ENCODE assay signal across 8 cellular contexts in the genomic region with DNA sequence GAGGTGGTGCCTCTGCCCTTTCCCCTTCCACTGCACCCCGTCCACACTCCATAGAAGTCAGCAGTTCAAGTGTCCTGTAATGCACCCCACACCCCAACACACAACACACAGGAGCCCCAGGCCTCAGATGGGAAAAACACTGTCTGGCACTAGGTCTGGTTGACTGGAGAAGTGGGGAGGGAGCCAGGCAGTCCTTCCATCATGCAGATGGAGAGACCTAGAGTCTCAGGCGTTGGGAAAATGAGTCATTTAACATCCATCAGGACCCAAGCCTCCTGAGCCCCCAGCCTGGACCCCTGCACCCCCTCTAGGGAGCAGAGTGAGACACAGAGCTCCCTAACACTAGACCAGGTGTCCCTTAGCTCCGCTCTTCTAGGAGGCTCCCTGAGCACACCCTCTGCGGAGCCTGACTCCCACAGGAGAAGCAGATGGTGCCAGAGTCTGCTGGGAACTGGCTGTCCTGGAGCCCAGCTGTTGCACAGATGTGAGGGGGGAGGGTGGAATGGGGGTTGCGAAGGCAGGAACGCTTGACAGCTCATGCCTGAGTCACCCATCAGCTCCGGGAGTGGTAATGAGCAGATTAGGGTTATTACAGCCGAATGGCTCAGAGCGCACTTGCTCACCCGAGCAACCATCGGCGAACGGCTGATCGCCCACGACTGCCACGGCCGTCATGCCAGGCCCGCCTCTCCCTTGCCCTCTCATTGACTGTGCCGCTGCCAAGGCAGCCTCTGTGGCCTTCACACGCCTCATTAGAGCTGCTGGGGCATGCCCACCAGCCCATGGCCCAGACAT. TPM values are rescaled to one million over a fixed set of nuclear protein-coding genes. Genes with fewer than 3 reads are reported as not detected.
A peak's percentile ranks its signal among the peaks of the same experiment; 100 is the strongest.
DNase-seq lines count a peak whose midpoint lies in the region; ATAC-seq and TF ChIP-seq lines count a peak whose summit lies in the region.

No MANE protein-coding gene starts in this region.

- H3K4me1 ChIP-seq in right atrium auricular region, result peaks cover 2 to 31% of the 10 kb centered on the region in 2 donors
- H3K4me1 ChIP-seq in thoracic aorta (ENCODE audit: control insufficient read depth in 1 of 2, low read depth in 2 of 2), result peaks cover 3 to 20% of the 10 kb centered on the region in 2 donors

- H3K27ac Mint-ChIP-seq in T-helper 2 cell treated with Interferon-gamma antibody and Interleukin-4, amounts not matched to agents 5 μg/mL and 100 μg/mL, for 36 hours, result no peak overlapping the region

- H3K36me3 ChIP-seq in WERI-Rb-1 (no peaks in the 10 kb centered on the region), right atrium auricular region (no peaks in the 10 kb centered on the region), thoracic aorta (no peaks in the 10 kb centered on the region)

- H3K27ac ChIP-seq in WERI-Rb-1 (peak overlapping the region; percentile 75), right atrium auricular region (peak overlapping the region; percentile 23 to 47), thoracic aorta (peak overlapping the region in 1 of 2 donors; percentile 0)

- peaks cover 7% of the 10 kb centered on the region for H3K27me3 Mint-ChIP-seq in T-helper 2 cell treated with Interferon-gamma antibody and Interleukin-4, amounts not matched to agents 5 μg/mL and 100 μg/mL, for 36 hours (ENCODE audit: low read depth)
- peaks cover 39% of the 10 kb centered on the region for H3K27me3 Mint-ChIP-seq in activated T-cell treated with anti-CD3 and anti-CD28 coated beads, Interleukin-2, amount 50 U/mL, for 4 hours (ENCODE audit: low read depth)

- ATAC-seq in thoracic aorta (ENCODE audit: insufficient number of reproducible peaks, low FRiP score, low read depth), result no peak
- no peak for ATAC-seq in HG03442 (IDR thresholded peaks at IDR 0.05; ENCODE audit: unreplicated experiment)
- ATAC-seq in activated T-cell treated with anti-CD3 and anti-CD28 coated beads, Interleukin-2, amount 50 U/mL, for 4 hours, result no peak
- ATAC-seq in GM18909 (IDR thresholded peaks at IDR 0.05; ENCODE audit: poor library complexity, unreplicated experiment), result no peak

- DNase-seq in HFF-Myc (ENCODE audit: extremely low read depth, low read depth), result peak; percentile 97
- DNase-seq in WERI-Rb-1, result peak; percentile 88
- peak; percentile 87 for DNase-seq in right atrium auricular region (ENCODE audit: low spot score)
- DNase-seq in thoracic aorta (ENCODE audit: low spot score), result peak; percentile 39
- no peak for DNase-seq in T-helper 2 cell treated with Interferon-gamma antibody and Interleukin-4, amounts not matched to agents 5 μg/mL and 100 μg/mL, for 36 hours (ENCODE audit: low spot score)
- no peak for DNase-seq in activated T-cell treated with anti-CD3 and anti-CD28 coated beads, Interleukin-2, amount 50 U/mL, for 4 hours

- H3K4me3 Mint-ChIP-seq in T-helper 2 cell treated with Interferon-gamma antibody and Interleukin-4, amounts not matched to agents 5 μg/mL and 100 μg/mL, for 36 hours, result no peak overlapping the region
- no peak overlapping the region for H3K4me3 Mint-ChIP-seq in activated T-cell treated with anti-CD3 and anti-CD28 coated beads, Interleukin-2, amount 50 U/mL, for 4 hours

- TF ChIP-seq CTCF in HFF-Myc (IDR thresholded peaks at IDR 0.05; ENCODE audit: low read depth, low read length, missing control alignments) (no peak), WERI-Rb-1 (IDR thresholded peaks at IDR 0.05; ENCODE audit: low read depth, low read length) (no peak), right atrium auricular region (IDR thresholded peaks at IDR 0.05) (no peak), thoracic aorta (IDR thresholded peaks at IDR 0.05) (no peak)

- H3K27me3 ChIP-seq in WERI-Rb-1 (ENCODE audit: insufficient read depth, low read depth, severe bottlenecking) (no peaks in the 10 kb centered on the region), right atrium auricular region (no peaks in the 10 kb centered on the region), thoracic aorta (replicated peaks; ENCODE audit: insufficient read depth) (no peaks in the 10 kb centered on the region)

- H3K9me3 Mint-ChIP-seq in T-helper 2 cell treated with Interferon-gamma antibody and Interleukin-4, amounts not matched to agents 5 μg/mL and 100 μg/mL, for 36 hours, result no peaks in the 10 kb centered on the region
- no peaks in the 10 kb centered on the region for H3K9me3 Mint-ChIP-seq in activated T-cell treated with anti-CD3 and anti-CD28 coated beads, Interleukin-2, amount 50 U/mL, for 4 hours

- no peak overlapping the region for H3K4me3 ChIP-seq in HFF-Myc (replicated peaks; ENCODE audit: low read depth, low read length)
- peak overlapping the region; percentile 29 for H3K4me3 ChIP-seq in WERI-Rb-1 (ENCODE audit: low read depth, low read length)
- no peak overlapping the region for H3K4me3 ChIP-seq in right atrium auricular region
- H3K4me3 ChIP-seq in thoracic aorta, result no peak overlapping the region

- no peaks in the 10 kb centered on the region for H3K9me3 ChIP-seq in WERI-Rb-1 (ENCODE audit: severe bottlenecking)
- H3K9me3 ChIP-seq in right atrium auricular region, result no peaks in the 10 kb centered on the region
- no peaks in the 10 kb centered on the region for H3K9me3 ChIP-seq in thoracic aorta

- H3K4me1 Mint-ChIP-seq in T-helper 2 cell treated with Interferon-gamma antibody and Interleukin-4, amounts not matched to agents 5 μg/mL and 100 μg/mL, for 36 hours (ENCODE audit: low read depth), result no peaks in the 10 kb centered on the region
- no peaks in the 10 kb centered on the region for H3K4me1 Mint-ChIP-seq in activated T-cell treated with anti-CD3 and anti-CD28 coated beads, Interleukin-2, amount 50 U/mL, for 4 hours (ENCODE audit: low read depth)

- H3K36me3 Mint-ChIP-seq in T-helper 2 cell treated with Interferon-gamma antibody and Interleukin-4, amounts not matched to agents 5 μg/mL and 100 μg/mL, for 36 hours (ENCODE audit: low read depth), result no peaks in the 10 kb centered on the region
- H3K36me3 Mint-ChIP-seq in activated T-cell treated with anti-CD3 and anti-CD28 coated beads, Interleukin-2, amount 50 U/mL, for 4 hours (ENCODE audit: insufficient read depth), result no peaks in the 10 kb centered on the region

RNA-seq across cellular contexts. Expression of a gene that starts 22.1 kb away (rescaled TPM):
- total RNA-seq in right atrium auricular region, result 10 to 100 TPM; 19.2 to 23.6 TPM
- total RNA-seq in thoracic aorta, result 1 to 10 TPM in 1 of 2 donors, not detected in 1; 2.6 TPM
- under 1 TPM; 0.35 to 0.66 (median 0.38) TPM for total RNA-seq in activated T-cell treated with anti-CD3 and anti-CD28 coated beads, Interleukin-2, amount 50 U/mL, for 4 hours

Comparison
In these comparisons a context has a peak if more than half of its experiments do, and no peak if none do; other contexts are left out.
1. DNase-seq: peak in HFF-Myc (single experiment), WERI-Rb-1 (single experiment), right atrium auricular region (single experiment) and thoracic aorta (single experiment); none in T-helper 2 cell treated with Interferon-gamma antibody and Interleukin-4, amounts not matched to agents 5 μg/mL and 100 μg/mL, for 36 hours (single experiment) and activated T-cell treated with anti-CD3 and anti-CD28 coated beads, Interleukin-2, amount 50 U/mL, for 4 hours (single experiment).
2. RNA of a gene that starts 22.1 kb away (total RNA-seq): 19.2 to 23.6 TPM in right atrium auricular region; 2.6 TPM in thoracic aorta and 0.35 to 0.66 TPM in activated T-cell treated with anti-CD3 and anti-CD28 coated beads, Interleukin-2, amount 50 U/mL, for 4 hours; every median in the first group is over 4 times any median in the second.